Comparison of ENCODE assay signal across 13 cellular contexts in genomic region chr9:91187965-91188344, GRCh38.
DNase-seq lines count a peak whose midpoint lies in the region; ATAC-seq lines count a peak whose summit lies in the region.
"Had no signal": no experiment of that assay in that cellular context is flagged by ENCODE, and none has a peak within 500 bp of the region (broad histone marks: within the 10 kb centered on the region; RNA-seq: fewer than 3 reads in every experiment).

No MANE protein-coding gene starts in this region.

- peaks cover 30% of the 10 kb centered on the region for H3K4me1 ChIP-seq in GM23248 (ENCODE audit: insufficient read depth)

- H3K79me2 ChIP-seq in GM23248 (ENCODE audit: insufficient read depth): no peaks in the 10 kb centered on the region

- peaks cover 10% of the 10 kb centered on the region for H3F3A ChIP-seq in GM23248 (ENCODE audit: insufficient read depth)

- 32 to 42% methylated on average over 2 of the region's 2 CpGs for WGBS in GM23248 (ENCODE audit: low coverage in 1 of 2, low lambda C conversion rate in 2 of 2, missing lambda C conversion rate in 2 of 2), 2 experiments

- no peaks in the 10 kb centered on the region for H3K9me3 ChIP-seq in GM23248 (ENCODE audit: low read depth)
- H3K9me3 ChIP-seq: thoracic aorta had no signal

- no peak overlapping the region for H2AFZ ChIP-seq in GM23248

- ATAC-seq in HG02763 (IDR thresholded peaks at IDR 0.05; ENCODE audit: unreplicated experiment) (no peak), GM19463 (IDR thresholded peaks at IDR 0.05; ENCODE audit: unreplicated experiment) (no peak)

- H3K4me2 ChIP-seq in GM23248 (ENCODE audit: unreplicated experiment): peak overlapping the region; percentile 19

- DNase-seq in GM23248 (peak; percentile 95), amniotic stem cell (lab: John Stamatoyannopoulos, UW) (peak; percentile 9), cardiac septum (ENCODE audit: low spot score) (peak; percentile 76), smooth muscle cell of the brain vasculature (ENCODE audit: low read depth, low spot score) (peak; percentile 77), NCI-H2196 (lab: John Stamatoyannopoulos, UW; ENCODE audit: unreplicated experiment) (no peak)
- DNase-seq: activated naive CD4-positive, alpha-beta T cell treated with anti-CD3 and anti-CD28 coated beads, Interleukin-2, amount 50 U/mL, for 16 hours; dorsolateral prefrontal cortex; NCI-H2227 treated with DMSO at 0.1 percent for 48 hours; small intestine; T-helper 1 cell had no signal

- peak overlapping the region; percentile 94 for H3K27ac ChIP-seq in GM23248
- H3K27ac ChIP-seq: dorsolateral prefrontal cortex had no signal

- H3K4me3 ChIP-seq in GM23248: no peak overlapping the region
- H3K4me3 ChIP-seq: dorsolateral prefrontal cortex, thoracic aorta had no signal

- H3K27me3 ChIP-seq in GM23248 (replicated peaks; ENCODE audit: insufficient read depth): no peaks in the 10 kb centered on the region
- H3K27me3 ChIP-seq: dorsolateral prefrontal cortex had no signal

- H3K36me3 ChIP-seq in GM23248 (ENCODE audit: low read depth): no peaks in the 10 kb centered on the region
- H3K36me3 ChIP-seq: thoracic aorta had no signal

- intact Hi-C loops in cardiac septum (cut with DNase I): no loop called here

- H3K9ac ChIP-seq in GM23248: peak overlapping the region; percentile 69

- no peaks in the 10 kb centered on the region for H3K9me2 ChIP-seq in GM23248 (ENCODE audit: insufficient read depth)

- H4K20me1 ChIP-seq in GM23248 (ENCODE audit: insufficient read depth): no peaks in the 10 kb centered on the region

- in situ Hi-C loops in GM23248 (cut with MboI): no loop called here
